Comparison of ENCODE assay signal across 24 cellular contexts in the genomic region with DNA sequence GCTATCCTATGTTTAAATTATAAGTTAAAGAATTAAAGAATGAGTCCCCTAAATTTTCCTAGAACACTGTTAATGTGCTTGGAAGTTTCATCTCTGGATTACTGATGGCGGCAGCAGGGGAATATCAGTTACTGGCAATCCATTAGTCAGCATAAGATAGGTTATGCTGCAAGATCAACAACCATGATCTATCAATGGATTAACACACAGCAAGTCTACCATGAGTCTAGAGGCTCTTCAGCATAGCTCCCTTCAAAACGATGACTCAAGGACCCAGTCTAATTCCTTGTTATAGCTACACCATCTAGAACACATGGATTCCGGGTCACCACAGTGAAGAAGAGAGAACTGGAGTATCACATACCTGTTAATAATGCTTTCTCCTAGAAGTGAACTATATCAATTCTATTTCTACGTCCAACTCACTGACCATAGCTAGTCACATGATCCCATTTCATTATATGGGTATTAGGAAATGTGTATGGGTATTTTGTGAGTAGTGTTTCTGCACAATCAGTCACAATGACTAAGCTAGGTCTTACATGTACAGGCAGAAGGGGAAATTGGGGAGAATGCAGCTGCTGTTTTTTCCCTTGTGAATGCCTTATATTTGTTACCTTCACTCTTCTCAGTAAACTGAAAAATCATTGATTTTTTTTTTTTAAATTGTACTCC.
DNase-seq lines count a peak whose midpoint lies in the region; ATAC-seq, FAIRE-seq and TF ChIP-seq lines count a peak whose summit lies in the region.
"Had no signal": no experiment of that assay in that cellular context is flagged by ENCODE, and none has a peak within 500 bp of the region (broad histone marks: within the 10 kb centered on the region; RNA-seq: fewer than 3 reads in every experiment).

No MANE protein-coding gene starts in this region.

- H3K36me3 Mint-ChIP-seq in MCF 10A (ENCODE audit: insufficient read depth, unreplicated experiment): peaks cover 6% of the 10 kb centered on the region
- H3K36me3 Mint-ChIP-seq: CD14-positive monocyte; CD4-positive, alpha-beta memory T cell; IgD-negative memory B cell had no signal

- BruUV-seq in mammary epithelial cell (replicated peaks; lab: Mats Ljungman, UMichigan): no TSS peak
- BruUV-seq in MCF 10A (replicated peaks; lab: Mats Ljungman, UMichigan): no TSS peak

- H3K4me3 Mint-ChIP-seq in MCF 10A (ENCODE audit: unreplicated experiment): no peak overlapping the region
- H3K4me3 Mint-ChIP-seq: CD14-positive monocyte; CD4-positive, alpha-beta memory T cell; HFFc6; IgD-negative memory B cell had no signal

- H3K27ac Mint-ChIP-seq in MCF 10A (ENCODE audit: low read depth, unreplicated experiment): no peak overlapping the region
- H3K27ac Mint-ChIP-seq: CD14-positive monocyte; CD4-positive, alpha-beta memory T cell; HFFc6; IgD-negative memory B cell had no signal

- intact Hi-C loops in mammary epithelial cell (cut with micrococcal nuclease) (no loop called here), MCF 10A (cut with micrococcal nuclease) (loop anchor here (5.0 kb wide), 1 partner anchor 44 kb away; no protein-coding TSS in a partner anchor)

- no peak overlapping the region for H3K4me3 ChIP-seq in mammary epithelial cell (replicated peaks in 1 of 3; ENCODE audit: insufficient read depth in 1 of 3, low read depth in 2 of 3, low read length in 3 of 3)
- H3K4me3 ChIP-seq in bronchial epithelial cell (ENCODE audit: low read depth, low read length): no peak overlapping the region
- H3K4me3 ChIP-seq: A549, BLaER1, GM12878, GM23248 had no signal

- DNase-seq in mammary epithelial cell: peak; percentile 55
- no peak for DNase-seq in MCF 10A (ENCODE audit: unreplicated experiment)
- peak; percentile 73 for DNase-seq in bronchial epithelial cell (ENCODE audit: low read depth)
- peak; percentile 3 to 50 for DNase-seq in foreskin keratinocyte
- DNase-seq in NCI-H2171 (lab: John Stamatoyannopoulos, UW): no peak
- DNase-seq in D341Med (ENCODE audit: low spot score): no peak
- DNase-seq: CD4-positive, alpha-beta memory T cell; DMS 273 treated with DMSO at 0.1 percent for 48 hours; DMS53; DND-41; EL; GM23248; HCEC 1CT; HFFc6; KG1 had no signal

- 87% methylated on average over 4 of the region's 4 CpGs for WGBS in mammary epithelial cell (ENCODE audit: low coverage, missing lambda C conversion rate)

- in situ Hi-C loops in mammary epithelial cell (cut with MboI; ENCODE audit: low sequenced_read_pairs in 2 of 2): no loop called here

- no peaks in the 10 kb centered on the region for H3K9me3 Mint-ChIP-seq in MCF 10A (ENCODE audit: unreplicated experiment)
- H3K9me3 Mint-ChIP-seq: HFFc6 had no signal

- H3K36me3 ChIP-seq in mammary epithelial cell (ENCODE audit: insufficient read depth, low read length): no peaks in the 10 kb centered on the region
- H3K36me3 ChIP-seq in bronchial epithelial cell (ENCODE audit: control insufficient read depth, insufficient read depth, low read length): no peaks in the 10 kb centered on the region
- H3K36me3 ChIP-seq: BLaER1 had no signal

- no peaks in the 10 kb centered on the region for H3K79me2 ChIP-seq in mammary epithelial cell (ENCODE audit: insufficient read depth, low read length)

- CTCF ChIA-PET in mammary epithelial cell (lab: Charles Lee; ENCODE audit: low non-redundant PET) (no interaction called here), MCF 10A (lab: Yijun Ruan, JAX) (interaction anchor here (0.7 to 2.1 kb wide), 6 partner anchors 23 to 232 kb away, joined by 3 to 6 read pairs (median 3); no protein-coding TSS in a partner anchor)

- no peak for FAIRE-seq in bronchial epithelial cell (lab: Jason Lieb, UNC)
- FAIRE-seq: A549, GM12878, GM19239, HTR-8/SVneo had no signal

- no peak overlapping the region for H2AFZ ChIP-seq in mammary epithelial cell (ENCODE audit: low read depth, low read length)
- H2AFZ ChIP-seq: GM23248 had no signal

- POLR2A ChIA-PET in MCF 10A (lab: Yijun Ruan, JAX): interaction anchor here (0.7 kb wide), 1 partner anchor 313 kb away, joined by 4 read pairs; no protein-coding TSS in a partner anchor

- H4K20me1 ChIP-seq in mammary epithelial cell (ENCODE audit: insufficient read depth, low read length): no peaks in the 10 kb centered on the region
- H4K20me1 ChIP-seq: BLaER1 had no signal

- no peak overlapping the region for H3K9ac ChIP-seq in mammary epithelial cell (ENCODE audit: insufficient read depth, low read length)
- H3K9ac ChIP-seq: BLaER1, GM23248 had no signal

- H3K4me1 ChIP-seq in mammary epithelial cell (ENCODE audit: insufficient read depth, low read length): peaks cover 8% of the 10 kb centered on the region
- peaks cover 9% of the 10 kb centered on the region for H3K4me1 ChIP-seq in foreskin keratinocyte
- H3K4me1 ChIP-seq: BLaER1 had no signal

- peaks cover 11% of the 10 kb centered on the region for H3K27me3 Mint-ChIP-seq in MCF 10A (ENCODE audit: insufficient read depth, unreplicated experiment)

- no peak overlapping the region for H3K27ac ChIP-seq in mammary epithelial cell (ENCODE audit: insufficient read depth, low read depth, low read length)
- no peak overlapping the region for H3K27ac ChIP-seq in foreskin keratinocyte
- H3K27ac ChIP-seq: 22Rv1, BLaER1, GM23248 had no signal

- H3K9me3 ChIP-seq in mammary epithelial cell (replicated peaks; ENCODE audit: insufficient read depth, low read length): no peaks in the 10 kb centered on the region
- H3K9me3 ChIP-seq: BLaER1 had no signal

- no peak overlapping the region for H3K4me2 ChIP-seq in mammary epithelial cell (ENCODE audit: insufficient read depth, low read depth, low read length)
- H3K4me2 ChIP-seq: A549, BLaER1 had no signal

- H3K27me3 ChIP-seq in mammary epithelial cell (ENCODE audit: insufficient read depth, low read length) (peaks cover 2% of the 10 kb centered on the region), bronchial epithelial cell (ENCODE audit: control insufficient read depth, insufficient read depth, low read length) (no peaks in the 10 kb centered on the region), foreskin keratinocyte (no peaks in the 10 kb centered on the region)
- H3K27me3 ChIP-seq: BLaER1 had no signal

- dilution Hi-C loops in mammary epithelial cell (cut with HindIII; ENCODE audit: low sequenced_read_pairs): no loop called here

- H3K4me1 Mint-ChIP-seq in MCF 10A (ENCODE audit: insufficient read depth, unreplicated experiment): peaks cover 8% of the 10 kb centered on the region
- H3K4me1 Mint-ChIP-seq: CD14-positive monocyte; CD4-positive, alpha-beta memory T cell; IgD-negative memory B cell had no signal

- ATAC-seq in foreskin keratinocyte (no peak), HG03565 (IDR thresholded peaks at IDR 0.05; ENCODE audit: unreplicated experiment) (no peak)
- ATAC-seq: A549, GM12878 had no signal

- TF ChIP-seq CTCF in mammary epithelial cell (conservative IDR thresholded peaks at IDR 0.05 in 1 of 2, IDR thresholded peaks at IDR 0.05 in 1 of 2; ENCODE audit: extremely low read depth in 1 of 2, insufficient read depth in 1 of 2, low read depth in 1 of 2, low read length in 2 of 2) (no peak), MCF 10A (IDR thresholded peaks at IDR 0.05; ENCODE audit: unreplicated experiment) (no peak), bronchial epithelial cell (IDR thresholded peaks at IDR 0.05; ENCODE audit: insufficient read depth, low read length, severe bottlenecking) (no peak), foreskin keratinocyte (conservative IDR thresholded peaks at IDR 0.05) (no peak)

Comparison
In these comparisons a context has a peak if more than half of its experiments do, and no peak if none do; other contexts are left out.
1. DNase-seq: peak in mammary epithelial cell (single experiment), bronchial epithelial cell (single experiment) and foreskin keratinocyte (2 of 2); none in MCF 10A (single experiment), NCI-H2171 (single experiment) and D341Med (single experiment).